ENCODE assay signal across 12 cellular contexts in genomic region chr6:30495993-30496392, GRCh38. TPM values are rescaled to one million over a fixed set of nuclear protein-coding genes. Genes with fewer than 3 reads are reported as not detected.
DNase-seq lines count a peak whose midpoint lies in the region; ATAC-seq, FAIRE-seq and TF ChIP-seq lines count a peak whose summit lies in the region.
"Had no signal": no experiment of that assay in that cellular context is flagged by ENCODE, and none has a peak within 500 bp of the region (broad histone marks: within the 10 kb centered on the region; RNA-seq: fewer than 3 reads in every experiment).

No MANE protein-coding gene starts in this region.

- no peak overlapping the region for H3K4me3 ChIP-seq in CD4-positive, CD25-positive, alpha-beta regulatory T cell (ENCODE audit: low read depth, low read length)
- H3K4me3 ChIP-seq in osteoblast (ENCODE audit: insufficient read depth, low read length) (no peak overlapping the region), small intestine (ENCODE audit: low read depth in 1 of 2, low read length in 2 of 2) (no peak overlapping the region)
- H3K4me3 ChIP-seq: ascending aorta, hepatocyte had no signal

- 93 to 96% (median 94%) methylated on average over 4 of the region's 4 CpGs for WGBS in small intestine, 3 donors

- H3K27ac Mint-ChIP-seq in CD4-positive, CD25-positive, alpha-beta regulatory T cell = peak overlapping the region; percentile 29 to 85 (median 81)
- H3K27ac Mint-ChIP-seq in HFFc6 (peak overlapping the region; percentile 91), progenitor cell of endocrine pancreas (no peak overlapping the region)
- H3K27ac Mint-ChIP-seq in effector memory CD8-positive, alpha-beta T cell = peak overlapping the region; percentile 77

- peaks cover 17% of the 10 kb centered on the region for H4K20me1 ChIP-seq in osteoblast (ENCODE audit: insufficient read depth, low read length)

- peak overlapping the region; percentile 66 for H2AFZ ChIP-seq in osteoblast (ENCODE audit: low read length)
- H2AFZ ChIP-seq: hepatocyte had no signal

- no peak for FAIRE-seq in small intestine (lab: Jason Lieb, UNC)
- FAIRE-seq: H1 had no signal

- H3K27me3 Mint-ChIP-seq in CD4-positive, CD25-positive, alpha-beta regulatory T cell = no peaks in the 10 kb centered on the region
- H3K27me3 Mint-ChIP-seq in HFFc6 (ENCODE audit: insufficient read depth) (no peaks in the 10 kb centered on the region; the same call in 1 of the 2 replicates), progenitor cell of endocrine pancreas (peaks cover 8% of the 10 kb centered on the region)
- no peaks in the 10 kb centered on the region for H3K27me3 Mint-ChIP-seq in effector memory CD8-positive, alpha-beta T cell

- H3K36me3 ChIP-seq in CD4-positive, CD25-positive, alpha-beta regulatory T cell (ENCODE audit: control insufficient read depth, insufficient read depth, low read length) = peaks cover 26% of the 10 kb centered on the region
- H3K36me3 ChIP-seq in osteoblast (ENCODE audit: insufficient read depth, low read length) (peaks cover 24% of the 10 kb centered on the region), small intestine (ENCODE audit: control insufficient read depth in 2 of 2, insufficient read depth in 2 of 2, low read length in 2 of 2) (peaks cover 7 to 9% of the 10 kb centered on the region in 2 donors)

- TF ChIP-seq CTCF in HFFc6 (IDR thresholded peaks at IDR 0.05) (no peak), osteoblast (IDR thresholded peaks at IDR 0.05; ENCODE audit: extremely low read depth, low read depth, low read length) (no peak), progenitor cell of endocrine pancreas (IDR thresholded peaks at IDR 0.05; ENCODE audit: unreplicated experiment) (no peak)

- H3K4me3 Mint-ChIP-seq in CD4-positive, CD25-positive, alpha-beta regulatory T cell = peak overlapping the region in 2 of 4 donors; percentile 23 to 91
- peak overlapping the region; percentile 54; the same call in 1 of the 2 replicates for H3K4me3 Mint-ChIP-seq in HFFc6
- H3K4me3 Mint-ChIP-seq in effector memory CD8-positive, alpha-beta T cell = no peak overlapping the region
- H3K4me3 Mint-ChIP-seq in progenitor cell of endocrine pancreas (ENCODE audit: low read depth) = no peak overlapping the region

- H3K4me2 ChIP-seq in osteoblast (ENCODE audit: insufficient read depth, low read length) = peak overlapping the region; percentile 41
- H3K4me2 ChIP-seq: hepatocyte had no signal

- H3K27ac ChIP-seq in CD4-positive, CD25-positive, alpha-beta regulatory T cell (ENCODE audit: insufficient read depth, low read length, poor library complexity, severe bottlenecking) = peak overlapping the region; percentile 36
- H3K27ac ChIP-seq in osteoblast (ENCODE audit: low read depth, low read length) (peak overlapping the region; percentile 40), small intestine (ENCODE audit: low read depth in 1 of 2, low read length in 1 of 2) (peak overlapping the region in 1 of 2 donors; percentile 80)
- H3K27ac ChIP-seq: ascending aorta, hepatocyte had no signal

- DNase-seq in CD4-positive, CD25-positive, alpha-beta regulatory T cell = no peak
- no peak for DNase-seq in HFFc6
- no peak for DNase-seq in effector memory CD8-positive, alpha-beta T cell
- no peak for DNase-seq in osteoblast (ENCODE audit: insufficient read length, low spot score, missing footprints)
- DNase-seq in small intestine = no peak
- no peak for DNase-seq in progenitor cell of endocrine pancreas (ENCODE audit: low spot score, unreplicated experiment)
- DNase-seq: effector memory CD4-positive, alpha-beta T cell; substantia nigra had no signal

- H3K79me2 ChIP-seq in osteoblast (ENCODE audit: insufficient read depth, low read length) = peaks cover 11% of the 10 kb centered on the region

- peaks cover 38% of the 10 kb centered on the region for H3K36me3 Mint-ChIP-seq in CD4-positive, CD25-positive, alpha-beta regulatory T cell
- H3K36me3 Mint-ChIP-seq in HFFc6 (ENCODE audit: low read depth) (peaks cover 17% of the 10 kb centered on the region), progenitor cell of endocrine pancreas (ENCODE audit: insufficient read depth) (peaks cover 6% of the 10 kb centered on the region)
- peaks cover 56% of the 10 kb centered on the region for H3K36me3 Mint-ChIP-seq in effector memory CD8-positive, alpha-beta T cell (ENCODE audit: insufficient read depth)

- H3K9me3 ChIP-seq in CD4-positive, CD25-positive, alpha-beta regulatory T cell (ENCODE audit: control insufficient read depth in 2 of 2, low read length in 2 of 2) = no peaks in the 10 kb centered on the region
- H3K9me3 ChIP-seq in osteoblast (ENCODE audit: low read depth, low read length) (no peaks in the 10 kb centered on the region), small intestine (ENCODE audit: control insufficient read depth, low read depth) (no peaks in the 10 kb centered on the region)
- H3K9me3 ChIP-seq: ascending aorta had no signal

- peaks cover 27 to 84% (median 59%) of the 10 kb centered on the region in 4 donors for H3K4me1 Mint-ChIP-seq in CD4-positive, CD25-positive, alpha-beta regulatory T cell
- peaks cover 31% of the 10 kb centered on the region for H3K4me1 Mint-ChIP-seq in HFFc6 (ENCODE audit: low read depth)
- H3K4me1 Mint-ChIP-seq in effector memory CD8-positive, alpha-beta T cell (ENCODE audit: low read depth in 2 of 2) = peaks cover 52 to 62% of the 10 kb centered on the region in 2 donors
- H3K4me1 Mint-ChIP-seq in progenitor cell of endocrine pancreas (ENCODE audit: low read depth) = peaks cover 5% of the 10 kb centered on the region

- no peak for ATAC-seq in CD4-positive, CD25-positive, alpha-beta regulatory T cell (ENCODE audit: low read depth in 2 of 2)
- ATAC-seq in effector memory CD8-positive, alpha-beta T cell (replicated peaks) = no peak
- ATAC-seq in HG03280 (IDR thresholded peaks at IDR 0.05; ENCODE audit: unreplicated experiment) = no peak

- peaks cover 0 to 2% (median 0%) of the 10 kb centered on the region in 7 donors for H3K9me3 Mint-ChIP-seq in CD4-positive, CD25-positive, alpha-beta regulatory T cell
- H3K9me3 Mint-ChIP-seq in HFFc6 = no peaks in the 10 kb centered on the region
- no peaks in the 10 kb centered on the region for H3K9me3 Mint-ChIP-seq in effector memory CD8-positive, alpha-beta T cell
- H3K9me3 Mint-ChIP-seq in progenitor cell of endocrine pancreas (ENCODE audit: low read depth) = no peaks in the 10 kb centered on the region

- no peaks in the 10 kb centered on the region for H3K27me3 ChIP-seq in CD4-positive, CD25-positive, alpha-beta regulatory T cell (ENCODE audit: control insufficient read depth, insufficient read depth, low read length)
- H3K27me3 ChIP-seq in osteoblast (ENCODE audit: insufficient read depth, low read length) (no peaks in the 10 kb centered on the region), small intestine (ENCODE audit: control insufficient read depth in 2 of 2, insufficient read depth in 2 of 2, low read length in 2 of 2) (no peaks in the 10 kb centered on the region)
- H3K27me3 ChIP-seq: ascending aorta, hepatocyte had no signal

- H3K4me1 ChIP-seq in CD4-positive, CD25-positive, alpha-beta regulatory T cell (ENCODE audit: control insufficient read depth, insufficient read depth, low read length, poor library complexity, severe bottlenecking) = peaks cover 69% of the 10 kb centered on the region
- H3K4me1 ChIP-seq in osteoblast (ENCODE audit: insufficient read depth, low read length) (peaks cover 19% of the 10 kb centered on the region), small intestine (ENCODE audit: control insufficient read depth in 2 of 2, insufficient read depth in 1 of 2, low read depth in 1 of 2, low read length in 1 of 2) (peaks cover 2 to 5% of the 10 kb centered on the region in 2 donors)

RNA-seq across cellular contexts. Expression of gene HLA-E, which starts 6.7 kb away (rescaled TPM):
- total RNA-seq in CD4-positive, CD25-positive, alpha-beta regulatory T cell = 1,662 TPM
- polyA plus RNA-seq in CD4-positive, CD25-positive, alpha-beta regulatory T cell = 1,000 to 10,000 TPM; 2,373 to 2,677 (median 2,539) TPM
- total RNA-seq in HFFc6 (2021; fragmentation: NEBNext Ultra II Directional; extraction: Animal tissue kit (Norgen Biotek cat#: 25700)) = 100 to 1,000 TPM; 122 to 131 (median 126) TPM
- total RNA-seq in osteoblast = 320 and 343 TPM in 2 replicates
- 100 to 1,000 TPM in 2 of 3 donors, 10 to 100 TPM in 1; 72.5 to 494 (median 228) TPM for polyA plus RNA-seq in small intestine
- 27.6 and 28.4 TPM in 2 replicates for total RNA-seq in progenitor cell of endocrine pancreas
